Comparison of ENCODE assay signal across 3 cellular contexts in the genomic region with DNA sequence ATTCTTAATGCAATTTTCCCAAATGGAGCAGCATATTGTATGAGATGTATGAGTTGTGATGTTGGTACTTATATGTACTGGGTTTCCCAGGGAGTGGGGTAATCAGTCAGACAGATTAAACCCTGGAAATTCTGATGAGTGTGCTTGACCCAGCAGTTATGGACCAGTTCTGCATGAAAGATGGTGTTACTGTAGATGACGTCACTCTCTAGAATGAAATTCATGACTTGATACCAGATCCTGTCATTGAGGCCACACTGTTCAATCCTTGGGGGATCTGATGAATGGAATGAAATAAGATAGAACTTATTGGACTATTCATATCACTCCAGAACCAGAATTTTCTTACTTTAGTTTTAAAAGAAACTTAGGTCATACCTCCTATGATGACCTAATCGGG.
TF ChIP-seq lines count a peak whose summit lies in the region.

No MANE protein-coding gene starts in this region.

TF ChIP-seq in HepG2, 621 proteins besides CTCF, POLR2A, EP300 and RAD21:
- TF ChIP-seq ATF7 (IDR thresholded peaks at IDR 0.05): peak; percentile 96
- no peak for TF ChIP-seq ATF7 (CRISPR knock-in tag; IDR thresholded peaks at IDR 0.05)
- TF ChIP-seq CREB1 (IDR thresholded peaks at IDR 0.05): peak; percentile 91
- no peak for TF ChIP-seq CREB1 (CRISPR knock-in tag; IDR thresholded peaks at IDR 0.05)
- TF ChIP-seq TRIM24 (CRISPR knock-in tag; IDR thresholded peaks at IDR 0.05): no peak
- no peak for TF ChIP-seq TAF15 (IDR thresholded peaks at IDR 0.05; ENCODE audit: low read depth, low read length, poor library complexity, severe bottlenecking)

TF ChIP-seq in HEK293, 187 proteins besides CTCF, POLR2A, EP300 and RAD21:
- TF ChIP-seq ZNF404 (tag by site-specific recombination; IDR thresholded peaks at IDR 0.05) (no peak), ZBTB20 (tag by site-specific recombination; IDR thresholded peaks at IDR 0.05) (no peak), ATF2 (tag by site-specific recombination; IDR thresholded peaks at IDR 0.05; ENCODE audit: low read depth) (peak; percentile 78), ZNF621 (tag by site-specific recombination; IDR thresholded peaks at IDR 0.05) (no peak)

TF ChIP-seq in K562, 482 proteins besides CTCF, POLR2A, EP300 and RAD21:
- TF ChIP-seq REST (CRISPR knock-in tag; IDR thresholded peaks at IDR 0.05; ENCODE audit: low read depth) (no peak), MTF1 (CRISPR knock-in tag; IDR thresholded peaks at IDR 0.05; ENCODE audit: borderline replicate concordance) (no peak), JUNB (CRISPR knock-in tag; conservative IDR thresholded peaks at IDR 0.05) (0 out of 2 replicates have a peak, but pooled peaks have one; percentile 19), ZBTB40 (IDR thresholded peaks at IDR 0.05) (no peak), ZBTB40 (CRISPR knock-in tag; IDR thresholded peaks at IDR 0.05) (no peak), BMI1 (IDR thresholded peaks at IDR 0.05; ENCODE audit: low read length) (no peak), RHOXF2B (CRISPR knock-in tag; conservative IDR thresholded peaks at IDR 0.05) (no peak), ZNF12 (CRISPR knock-in tag; IDR thresholded peaks at IDR 0.05) (no peak), SOX6 (IDR thresholded peaks at IDR 0.05) (no peak), PHB (CRISPR knock-in tag; IDR thresholded peaks at IDR 0.05) (no peak), ATF3 (IDR thresholded peaks at IDR 0.05) (peak; percentile 32; the same call in 1 of the 2 replicates), ATF3 (CRISPR knock-in tag; conservative IDR thresholded peaks at IDR 0.05) (no peak)
- TF ChIP-seq, protein P1, sequence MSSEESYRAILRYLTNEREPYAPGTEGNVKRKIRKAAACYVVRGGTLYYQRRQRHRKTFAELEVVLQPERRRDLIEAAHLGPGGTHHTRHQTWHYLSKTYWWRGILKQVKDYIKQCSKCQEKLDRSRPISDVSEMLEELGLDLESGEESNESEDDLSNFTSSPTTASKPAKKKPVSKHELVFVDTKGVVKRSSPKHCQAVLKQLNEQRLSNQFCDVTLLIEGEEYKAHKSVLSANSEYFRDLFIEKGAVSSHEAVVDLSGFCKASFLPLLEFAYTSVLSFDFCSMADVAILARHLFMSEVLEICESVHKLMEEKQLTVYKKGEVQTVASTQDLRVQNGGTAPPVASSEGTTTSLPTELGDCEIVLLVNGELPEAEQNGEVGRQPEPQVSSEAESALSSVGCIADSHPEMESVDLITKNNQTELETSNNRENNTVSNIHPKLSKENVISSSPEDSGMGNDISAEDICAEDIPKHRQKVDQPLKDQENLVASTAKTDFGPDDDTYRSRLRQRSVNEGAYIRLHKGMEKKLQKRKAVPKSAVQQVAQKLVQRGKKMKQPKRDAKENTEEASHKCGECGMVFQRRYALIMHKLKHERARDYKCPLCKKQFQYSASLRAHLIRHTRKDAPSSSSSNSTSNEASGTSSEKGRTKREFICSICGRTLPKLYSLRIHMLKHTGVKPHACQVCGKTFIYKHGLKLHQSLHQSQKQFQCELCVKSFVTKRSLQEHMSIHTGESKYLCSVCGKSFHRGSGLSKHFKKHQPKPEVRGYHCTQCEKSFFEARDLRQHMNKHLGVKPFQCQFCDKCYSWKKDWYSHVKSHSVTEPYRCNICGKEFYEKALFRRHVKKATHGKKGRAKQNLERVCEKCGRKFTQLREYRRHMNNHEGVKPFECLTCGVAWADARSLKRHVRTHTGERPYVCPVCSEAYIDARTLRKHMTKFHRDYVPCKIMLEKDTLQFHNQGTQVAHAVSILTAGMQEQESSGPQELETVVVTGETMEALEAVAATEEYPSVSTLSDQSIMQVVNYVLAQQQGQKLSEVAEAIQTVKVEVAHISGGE (CRISPR knock-in tag; IDR thresholded peaks at IDR 0.05): no peak
